Comparison of ENCODE assay signal across 11 cellular contexts in the genomic region with DNA sequence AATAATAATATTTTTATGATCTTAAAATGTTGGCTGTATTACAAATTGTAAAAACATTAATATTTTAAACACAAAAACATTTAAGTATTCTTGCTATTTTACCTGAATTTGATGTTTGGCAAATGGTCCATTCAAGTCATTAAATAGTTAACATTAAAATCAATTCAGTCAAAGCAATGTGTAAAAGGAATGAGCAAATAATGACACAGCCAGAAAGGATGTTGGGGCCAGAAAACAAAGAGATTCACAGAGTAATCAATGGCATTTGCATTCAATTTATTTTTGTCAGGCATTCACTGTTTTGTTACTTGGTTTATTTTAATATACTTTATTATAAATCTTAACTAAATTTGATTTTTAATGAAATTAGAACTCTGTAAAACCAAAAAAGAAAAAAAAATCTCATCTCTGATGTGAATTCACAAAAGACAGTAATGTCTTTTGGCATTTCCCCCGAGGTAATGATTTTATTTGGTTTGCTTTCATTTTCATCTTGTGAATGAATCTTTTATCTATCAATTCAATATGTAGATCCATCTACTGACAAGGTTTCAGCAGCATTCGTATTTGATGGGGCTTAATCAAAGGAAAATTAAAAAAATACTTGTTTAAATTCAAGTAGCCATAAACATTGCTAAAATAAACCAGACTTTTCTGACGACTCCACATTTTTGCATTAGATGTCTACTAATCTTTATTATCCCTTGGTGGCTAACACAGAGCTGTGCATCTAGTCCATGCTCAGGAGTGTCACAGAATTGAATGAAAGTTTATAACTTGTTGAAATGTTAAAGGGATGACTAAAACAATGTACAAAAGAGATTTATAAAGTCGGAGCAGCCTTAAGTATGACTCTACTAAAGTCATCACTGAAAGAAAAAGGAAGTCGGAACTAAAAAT.
DNase-seq lines count a peak whose midpoint lies in the region; ATAC-seq, FAIRE-seq and TF ChIP-seq lines count a peak whose summit lies in the region.
"Had no signal": no experiment of that assay in that cellular context is flagged by ENCODE, and none has a peak within 500 bp of the region (broad histone marks: within the 10 kb centered on the region; RNA-seq: fewer than 3 reads in every experiment).

No MANE protein-coding gene starts in this region.

- TF ChIP-seq CTCF in A549 (IDR thresholded peaks at IDR 0.05) (no peak), ovary (IDR thresholded peaks at IDR 0.05) (no peak)

- no peak for TF ChIP-seq EP300 in A549 (IDR thresholded peaks at IDR 0.05)
- TF ChIP-seq EP300 in ovary (IDR thresholded peaks at IDR 0.05), result no peak

- peak overlapping the region; percentile 81 for H3K4me2 ChIP-seq in A549
- H3K4me2 ChIP-seq in Karpas-422 (ENCODE audit: low read depth, low read length, poor library complexity, severe bottlenecking), result peak overlapping the region; percentile 14
- H3K4me2 ChIP-seq: BLaER1 treated with 17β-estradiol and CSF1 and Interleukin-3, amounts not matched to agents 10 nM and 100 nM had no signal

- H3K4me1 ChIP-seq in A549, result peaks cover 25% of the 10 kb centered on the region
- no peaks in the 10 kb centered on the region for H3K4me1 ChIP-seq in Karpas-422 (ENCODE audit: low read length)
- H3K4me1 ChIP-seq in adipocyte (ENCODE audit: control insufficient read depth, insufficient read depth, low read length), result peaks cover 20% of the 10 kb centered on the region
- H3K4me1 ChIP-seq in ovary (ENCODE audit: insufficient read depth), result no peaks in the 10 kb centered on the region
- H3K4me1 ChIP-seq: BLaER1 treated with 17β-estradiol and CSF1 and Interleukin-3, amounts not matched to agents 10 nM and 100 nM had no signal

- no peaks in the 10 kb centered on the region for H3K9me3 ChIP-seq in A549
- H3K9me3 ChIP-seq in Karpas-422 (ENCODE audit: low read length), result no peaks in the 10 kb centered on the region
- H3K9me3 ChIP-seq in adipocyte (ENCODE audit: control insufficient read depth, low read length), result no peaks in the 10 kb centered on the region
- H3K9me3 ChIP-seq in ovary, result no peaks in the 10 kb centered on the region
- H3K9me3 ChIP-seq: BLaER1 treated with 17β-estradiol and CSF1 and Interleukin-3, amounts not matched to agents 10 nM and 100 nM; neutrophil had no signal

- no peaks in the 10 kb centered on the region for H3K9me2 ChIP-seq in Karpas-422 (replicated peaks; ENCODE audit: insufficient read depth, low read length)

- H3K27me3 ChIP-seq in Karpas-422 (ENCODE audit: low read length) (no peaks in the 10 kb centered on the region), adipocyte (replicated peaks; ENCODE audit: control insufficient read depth, insufficient read depth, low read length) (no peaks in the 10 kb centered on the region), ovary (no peaks in the 10 kb centered on the region)
- H3K27me3 ChIP-seq: BLaER1 treated with 17β-estradiol and CSF1 and Interleukin-3, amounts not matched to agents 10 nM and 100 nM; neutrophil had no signal

- H3K36me3 Mint-ChIP-seq in activated CD8-positive, alpha-beta T cell treated with anti-CD3 and anti-CD28 coated beads, Interleukin-2, amount 10 ng/mL, durations not matched to agents 7 days and 5 days (ENCODE audit: low read depth), result no peaks in the 10 kb centered on the region

- H3K36me3 ChIP-seq in Karpas-422 (ENCODE audit: insufficient read depth, low read length) (no peaks in the 10 kb centered on the region), adipocyte (ENCODE audit: control insufficient read depth, insufficient read depth, low read length, severe bottlenecking) (no peaks in the 10 kb centered on the region), ovary (no peaks in the 10 kb centered on the region)
- H3K36me3 ChIP-seq: BLaER1 treated with 17β-estradiol and CSF1 and Interleukin-3, amounts not matched to agents 10 nM and 100 nM; neutrophil had no signal

- no peak for DNase-seq in A549 (ENCODE audit: low read depth in 1 of 2, low spot score in 1 of 2)
- DNase-seq in Karpas-422, result no peak
- DNase-seq in adipocyte (ENCODE audit: low read depth), result peak; percentile 16
- DNase-seq in kidney glomerular epithelial cell (lab: John Stamatoyannopoulos, UW), result peak; percentile 3
- DNase-seq in NCI-H2081 treated with DMSO at 0.1 percent for 48 hours (lab: John Stamatoyannopoulos, UW), result no peak
- no peak for DNase-seq in KBM-7
- no peak for DNase-seq in ovary
- DNase-seq in activated CD8-positive, alpha-beta T cell treated with anti-CD3 and anti-CD28 coated beads, Interleukin-2, amount 10 ng/mL, durations not matched to agents 7 days and 5 days, result no peak
- DNase-seq: NCI-H446 treated with DMSO at 0.1 percent for 48 hours had no signal

- no peak overlapping the region for H3K4me3 Mint-ChIP-seq in activated CD8-positive, alpha-beta T cell treated with anti-CD3 and anti-CD28 coated beads, Interleukin-2, amount 10 ng/mL, durations not matched to agents 7 days and 5 days

- H3K9ac ChIP-seq in Karpas-422 (ENCODE audit: low read length) (no peak overlapping the region), adipocyte (ENCODE audit: low read length) (peak overlapping the region; percentile 90)
- H3K9ac ChIP-seq: BLaER1 treated with 17β-estradiol and CSF1 and Interleukin-3, amounts not matched to agents 10 nM and 100 nM had no signal

- TF ChIP-seq POLR2A in A549 (IDR thresholded peaks at IDR 0.05; ENCODE audit: low read length) (no peak), ovary (IDR thresholded peaks at IDR 0.05) (no peak)

- no peaks in the 10 kb centered on the region for H3K4me1 Mint-ChIP-seq in activated CD8-positive, alpha-beta T cell treated with anti-CD3 and anti-CD28 coated beads, Interleukin-2, amount 10 ng/mL, durations not matched to agents 7 days and 5 days (ENCODE audit: low read depth)

- no peak; a peak in 1 of 6 replicates for ATAC-seq in A549
- no peak for ATAC-seq in activated CD8-positive, alpha-beta T cell treated with anti-CD3 and anti-CD28 coated beads, Interleukin-2, amount 10 ng/mL, durations not matched to agents 7 days and 5 days

- H3K4me3 ChIP-seq in A549 (peak overlapping the region; percentile 37), Karpas-422 (ENCODE audit: low read length) (peak overlapping the region; percentile 17; the same call in 1 of the 2 replicates), adipocyte (ENCODE audit: low read length) (peak overlapping the region; percentile 85), ovary (no peak overlapping the region)
- H3K4me3 ChIP-seq: BLaER1 treated with 17β-estradiol and CSF1 and Interleukin-3, amounts not matched to agents 10 nM and 100 nM had no signal

- no peak overlapping the region for H3K27ac Mint-ChIP-seq in activated CD8-positive, alpha-beta T cell treated with anti-CD3 and anti-CD28 coated beads, Interleukin-2, amount 10 ng/mL, durations not matched to agents 7 days and 5 days

- H3K79me2 ChIP-seq in Karpas-422 (ENCODE audit: low read length), result no peaks in the 10 kb centered on the region

- peak overlapping the region; percentile 66 to 79 for H3K27ac ChIP-seq in A549
- H3K27ac ChIP-seq in Karpas-422 (ENCODE audit: low read length), result no peak overlapping the region
- H3K27ac ChIP-seq in ovary, result no peak overlapping the region
- H3K27ac ChIP-seq: BLaER1 treated with 17β-estradiol and CSF1 and Interleukin-3, amounts not matched to agents 10 nM and 100 nM; neutrophil had no signal

- CTCF ChIA-PET in A549 (lab: Yijun Ruan, JAX), result no interaction called here
- CTCF ChIA-PET in activated CD8-positive, alpha-beta T cell treated with anti-CD3 and anti-CD28 coated beads, Interleukin-2, amount 10 ng/mL, durations not matched to agents 7 days and 5 days (lab: Charles Lee), result no interaction called here

- POLR2A ChIA-PET in A549 (lab: Yijun Ruan, JAX), result no interaction called here
- POLR2A ChIA-PET in activated CD8-positive, alpha-beta T cell treated with anti-CD3 and anti-CD28 coated beads, Interleukin-2, amount 10 ng/mL, durations not matched to agents 7 days and 5 days (lab: Charles Lee), result no interaction called here

- in situ Hi-C loops in KBM-7 (cut with MboI; ENCODE audit: low pct_unique_long_range_greater_than_20kb, low sequenced_read_pairs), result no loop called here

- no peaks in the 10 kb centered on the region for H3K27me3 Mint-ChIP-seq in activated CD8-positive, alpha-beta T cell treated with anti-CD3 and anti-CD28 coated beads, Interleukin-2, amount 10 ng/mL, durations not matched to agents 7 days and 5 days (ENCODE audit: low read depth)

- H4K20me1 ChIP-seq in Karpas-422 (ENCODE audit: insufficient read depth, low read depth, low read length), result no peaks in the 10 kb centered on the region
- H4K20me1 ChIP-seq: BLaER1 treated with 17β-estradiol and CSF1 and Interleukin-3, amounts not matched to agents 10 nM and 100 nM had no signal

- no peak for FAIRE-seq in A549 (lab: Jason Lieb, UNC)

- no peak for TF ChIP-seq RAD21 in A549 (conservative IDR thresholded peaks at IDR 0.05 in 1 of 2, IDR thresholded peaks at IDR 0.05 in 1 of 2)

- no peak overlapping the region for H2AFZ ChIP-seq in Karpas-422 (ENCODE audit: low read length)

- H3K9me3 Mint-ChIP-seq in activated CD8-positive, alpha-beta T cell treated with anti-CD3 and anti-CD28 coated beads, Interleukin-2, amount 10 ng/mL, durations not matched to agents 7 days and 5 days (ENCODE audit: insufficient read depth), result no peaks in the 10 kb centered on the region

- intact Hi-C loops in ovary (cut with DNase I), result no loop called here

- 1% methylated on average over 5 of the region's 5 CpGs for WGBS in A549 (ENCODE audit: missing lambda C conversion rate)
- WGBS in ovary, 3 donors, result 29 to 45% (median 38%) methylated on average over 5 of the region's 5 CpGs

TF ChIP-seq in A549, 52 proteins besides CTCF, POLR2A, EP300 and RAD21 (continues in another document):
- no peak for TF ChIP-seq FOSB (CRISPR knock-in tag; IDR thresholded peaks at IDR 0.05)
- TF ChIP-seq HOXB5 (CRISPR knock-in tag; IDR thresholded peaks at IDR 0.05), result no peak
- TF ChIP-seq, protein P1, sequence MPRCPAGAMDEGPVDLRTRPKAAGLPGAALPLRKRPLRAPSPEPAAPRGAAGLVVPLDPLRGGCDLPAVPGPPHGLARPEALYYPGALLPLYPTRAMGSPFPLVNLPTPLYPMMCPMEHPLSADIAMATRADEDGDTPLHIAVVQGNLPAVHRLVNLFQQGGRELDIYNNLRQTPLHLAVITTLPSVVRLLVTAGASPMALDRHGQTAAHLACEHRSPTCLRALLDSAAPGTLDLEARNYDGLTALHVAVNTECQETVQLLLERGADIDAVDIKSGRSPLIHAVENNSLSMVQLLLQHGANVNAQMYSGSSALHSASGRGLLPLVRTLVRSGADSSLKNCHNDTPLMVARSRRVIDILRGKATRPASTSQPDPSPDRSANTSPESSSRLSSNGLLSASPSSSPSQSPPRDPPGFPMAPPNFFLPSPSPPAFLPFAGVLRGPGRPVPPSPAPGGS (IDR thresholded peaks at IDR 0.05), result no peak
- TF ChIP-seq CBX8 (IDR thresholded peaks at IDR 0.05), result no peak
- no peak for TF ChIP-seq ZC3H11A (IDR thresholded peaks at IDR 0.05)
- TF ChIP-seq ZSCAN20 (CRISPR knock-in tag; IDR thresholded peaks at IDR 0.05), result no peak
- no peak for TF ChIP-seq GATA3 (IDR thresholded peaks at IDR 0.05; ENCODE audit: borderline replicate concordance)
- TF ChIP-seq JUNB (IDR thresholded peaks at IDR 0.05), result no peak
- TF ChIP-seq MYC (IDR thresholded peaks at IDR 0.05; ENCODE audit: borderline replicate concordance, low read length), result no peak

Comparison
In these comparisons a context has a peak if more than half of its experiments do, and no peak if none do; other contexts are left out.
1. DNase-seq: peak in adipocyte (single experiment) and kidney glomerular epithelial cell (single experiment); none in A549 (0 of 2), Karpas-422 (single experiment), NCI-H2081 treated with DMSO at 0.1 percent for 48 hours (single experiment), KBM-7 (single experiment), ovary (0 of 5) and activated CD8-positive, alpha-beta T cell treated with anti-CD3 and anti-CD28 coated beads, Interleukin-2, amount 10 ng/mL, durations not matched to agents 7 days and 5 days (single experiment).
2. H3K27ac ChIP-seq: peak in A549 (2 of 2); none in Karpas-422 (single experiment) and ovary (0 of 2).